Comparison of ENCODE assay signal across 8 cellular contexts in genomic region chr4:105709081-105709450, GRCh38. TPM values are rescaled to one million over a fixed set of nuclear protein-coding genes. Genes with fewer than 3 reads are reported as not detected.
DNase-seq lines count a peak whose midpoint lies in the region; ATAC-seq, FAIRE-seq and TF ChIP-seq lines count a peak whose summit lies in the region.

No MANE protein-coding gene starts in this region.

- no peaks in the 10 kb centered on the region; the same call in 1 of the 2 replicates for H3K4me1 ChIP-seq in Caco-2
- H3K4me1 ChIP-seq in SJSA1 (replicated peaks): peaks cover 12% of the 10 kb centered on the region; the same call in 1 of the 2 replicates
- 0 out of 7 replicates have a peak, but pooled peaks cover 0 to 2% (median under 1%) of the 10 kb centered on the region in 4 experiments for H3K4me1 ChIP-seq in H1 (replicated peaks in 1 of 4; ENCODE audit: control insufficient read depth in 3 of 4, insufficient read depth in 4 of 4, low read length in 3 of 4)
- peaks cover 4% of the 10 kb centered on the region for H3K4me1 ChIP-seq in mucosa of stomach (ENCODE audit: control insufficient read depth, insufficient read depth, low read length)

- H3K4me1 Mint-ChIP-seq in Caco-2 (ENCODE audit: low read depth, unreplicated experiment): peaks cover 17% of the 10 kb centered on the region

- DNase-seq in Caco-2 (peak in 1 of 2 experiments; percentile 38), SJSA1 (ENCODE audit: low read depth in 1 of 2, low spot score in 2 of 2) (peak in 1 of 2 experiments; percentile 39), H1 (ENCODE audit: low read depth in 1 of 2, low spot score in 2 of 2) (no peak), GM10248 (ENCODE audit: extremely low spot score) (no peak), DMS153 treated with DMSO at 0.1 percent for 48 hours (lab: John Stamatoyannopoulos, UW; ENCODE audit: unreplicated experiment) (no peak)

- POLR2A ChIA-PET in Caco-2 (lab: Charles Lee) (interaction anchor here (0.6 kb wide), 2 partner anchors 393 to 1538 kb away, joined by 4 read pairs; no protein-coding TSS in a partner anchor), H1 (lab: Charles Lee; ENCODE audit: partially characterized antibody) (interaction anchor here (0.7 to 1.2 kb wide), 3 partner anchors 9 to 57 kb away, joined by 3 to 5 read pairs (median 4); no protein-coding TSS in a partner anchor), GM10248 (lab: Yijun Ruan, JAX) (no interaction called here)

- 0 out of 2 replicates have a peak overlapping the region, but pooled peaks have one; percentile 6 for H3K18ac ChIP-seq in H1 (ENCODE audit: extremely low read depth, low read length)

- H3K36me3 ChIP-seq in Caco-2 (ENCODE audit: control insufficient read depth, insufficient read depth, low read length) (no peaks in the 10 kb centered on the region), SJSA1 (peaks cover 17% of the 10 kb centered on the region), H1 (ENCODE audit: control insufficient read depth in 2 of 4, insufficient read depth in 4 of 4, low read length in 3 of 4) (no peaks in the 10 kb centered on the region; a peak in 1 of 8 replicates), mucosa of stomach (ENCODE audit: control insufficient read depth, insufficient read depth, low read length) (no peaks in the 10 kb centered on the region)

- H4K20me1 ChIP-seq in H1 (replicated peaks in 1 of 2; ENCODE audit: control insufficient read depth in 1 of 2, insufficient read depth in 2 of 2, low read length in 2 of 2): peaks cover 0 to 6% of the 10 kb centered on the region in 2 experiments

- H3K27me3 Mint-ChIP-seq in Caco-2 (ENCODE audit: insufficient read depth, unreplicated experiment): no peaks in the 10 kb centered on the region

- no peak overlapping the region for H3K23ac ChIP-seq in H1 (ENCODE audit: insufficient read length)

- H2BK5ac ChIP-seq in H1 (ENCODE audit: low read depth, low read length): peak overlapping the region; percentile 89; the same call in 1 of the 2 replicates

- H3K79me1 ChIP-seq in H1 (ENCODE audit: low read depth, low read length): 0 out of 2 replicates have a peak, but pooled peaks cover 3% of the 10 kb centered on the region

- no peak overlapping the region for H2BK20ac ChIP-seq in H1 (ENCODE audit: low read length)

- H2BK15ac ChIP-seq in H1 (ENCODE audit: low read length): no peak overlapping the region

- no peak overlapping the region for H2BK120ac ChIP-seq in H1 (replicated peaks; ENCODE audit: low read depth, low read length)

- no peak overlapping the region for H4K5ac ChIP-seq in H1 (ENCODE audit: insufficient read length, low read depth, low read length)

- peak overlapping the region; percentile 92 for H3K27ac Mint-ChIP-seq in Caco-2 (ENCODE audit: unreplicated experiment)

- H2BK12ac ChIP-seq in H1 (ENCODE audit: low read depth, low read length): no peak overlapping the region

- peaks cover 6% of the 10 kb centered on the region for H3K36me3 Mint-ChIP-seq in Caco-2 (ENCODE audit: insufficient read depth, unreplicated experiment)

- peak overlapping the region; percentile 8 for H3K56ac ChIP-seq in H1 (replicated peaks; ENCODE audit: insufficient read length, low read depth, low read length)

- CTCF ChIA-PET in Caco-2 (lab: Charles Lee): interaction anchor here (0.5 to 1.0 kb wide), 3 partner anchors 123 to 235 kb away, joined by 3 to 5 read pairs (median 3); partner anchors contain the start of genes NPNT and PPA2
- CTCF ChIA-PET in H1 (lab: Charles Lee; ENCODE audit: partially characterized antibody): interaction anchor here (0.7 to 1.5 kb wide), 4 partner anchors 10 to 58 kb away, joined by 3 to 4 read pairs (median 4); no protein-coding TSS in a partner anchor
- CTCF ChIA-PET in GM10248 (lab: Yijun Ruan, JAX): interaction anchor here (1.2 to 4.3 kb wide), 3 partner anchors 26 to 189 kb away, joined by 3 to 20 read pairs (median 6); no protein-coding TSS in a partner anchor

- WGBS in H1 (ENCODE audit: extremely low coverage in 1 of 2, insufficient coverage in 1 of 2, insufficient read length in 1 of 2, insufficient replicate concordance in 2 of 2, low coverage in 1 of 2, low lambda C conversion rate in 2 of 2, missing lambda C conversion rate in 1 of 2), 2 experiments: 1% methylated on average over 9 of the region's 11 CpGs; no CpG with 5 or more reads in 1 of the 2 experiments

- H4K91ac ChIP-seq in H1 (replicated peaks; ENCODE audit: insufficient read length, low read length): no peak overlapping the region

- no peak; a peak in 1 of 3 replicates for TF ChIP-seq POLR2A in H1 (IDR thresholded peaks at IDR 0.05; ENCODE audit: control extremely low read depth in 1 of 2, low read depth in 2 of 2, low read length in 2 of 2)

- H2AFZ ChIP-seq in H1 (ENCODE audit: low read length): peak overlapping the region; percentile 72

- H3K4ac ChIP-seq in H1 (replicated peaks; ENCODE audit: insufficient read length, low read depth, low read length): peak overlapping the region; percentile 8

- no peak for FAIRE-seq in H1 (lab: Jason Lieb, UNC)

- H3K23me2 ChIP-seq in H1 (ENCODE audit: low read depth, low read length): peaks cover 2% of the 10 kb centered on the region

- H3K9me3 ChIP-seq in Caco-2 (no peaks in the 10 kb centered on the region), SJSA1 (replicated peaks) (no peaks in the 10 kb centered on the region), H1 (ENCODE audit: insufficient read depth in 2 of 2, low read depth in 1 of 2, low read length in 1 of 2) (no peaks in the 10 kb centered on the region), mucosa of stomach (ENCODE audit: control insufficient read depth, low read length) (no peaks in the 10 kb centered on the region)

- ATAC-seq in GM18907 (IDR thresholded peaks at IDR 0.05; ENCODE audit: unreplicated experiment) (peak; percentile 42), HG03097 (IDR thresholded peaks at IDR 0.05; ENCODE audit: low FRiP score, unreplicated experiment) (peak; percentile 33)

- H3K9ac ChIP-seq in H1 (replicated peaks in 1 of 4; ENCODE audit: extremely low read depth in 1 of 4, low read depth in 3 of 4, low read length in 3 of 4) (peak overlapping the region; percentile 89 to 93 (median 92)), mucosa of stomach (ENCODE audit: low read length) (peak overlapping the region; percentile 98)

- H3K9me3 Mint-ChIP-seq in Caco-2 (ENCODE audit: unreplicated experiment): no peaks in the 10 kb centered on the region

- intact Hi-C loops in Caco-2 (cut with micrococcal nuclease; ENCODE audit: unreplicated experiment): loop anchor here (2.0 kb wide), 3 partner anchors 114 to 492 kb away; no protein-coding TSS in a partner anchor

- no TSS peak for BruUV-seq in Caco-2 (replicated peaks; lab: Mats Ljungman, UMichigan)

- peak overlapping the region; percentile 54 for H3K4me3 ChIP-seq in Caco-2 (ENCODE audit: low read depth, low read length)
- peak overlapping the region; percentile 76 for H3K4me3 ChIP-seq in SJSA1
- H3K4me3 ChIP-seq in H1 (ENCODE audit: extremely low read depth in 1 of 4, insufficient read depth in 2 of 4, low read depth in 3 of 4, low read length in 4 of 4): peak overlapping the region; percentile 89 to 93 (median 92)
- peak overlapping the region; percentile 94 for H3K4me3 ChIP-seq in mucosa of stomach (ENCODE audit: low read length)

- peak overlapping the region; percentile 97; the same call in 1 of the 2 replicates for H4K8ac ChIP-seq in H1 (ENCODE audit: extremely low read depth, insufficient read depth, low read length)

- H3K27me3 ChIP-seq in Caco-2 (replicated peaks; ENCODE audit: control insufficient read depth, insufficient read depth, low read length) (no peaks in the 10 kb centered on the region), SJSA1 (replicated peaks) (no peaks in the 10 kb centered on the region), H1 (replicated peaks in 1 of 4; ENCODE audit: control insufficient read depth in 3 of 4, extremely low read depth in 1 of 4, insufficient read depth in 3 of 4, low read length in 3 of 4) (no peaks in the 10 kb centered on the region), mucosa of stomach (ENCODE audit: control insufficient read depth, insufficient read depth, low read length) (no peaks in the 10 kb centered on the region)

- TF ChIP-seq CTCF in Caco-2 (IDR thresholded peaks at IDR 0.05; ENCODE audit: insufficient read depth in 1 of 2, low read depth in 1 of 2, low read length in 1 of 2, severe bottlenecking in 1 of 2, unreplicated experiment in 1 of 2): no peak
- no peak for TF ChIP-seq CTCF in H1 (IDR thresholded peaks at IDR 0.05; ENCODE audit: control extremely low read depth in 1 of 3, insufficient read depth in 1 of 3, low read depth in 1 of 3, low read length in 3 of 3)
- TF ChIP-seq CTCF in GM10248 (IDR thresholded peaks at IDR 0.05; ENCODE audit: control extremely low read depth, extremely low read depth, low read depth, missing control alignments): no peak

- H3K27ac ChIP-seq in SJSA1: peak overlapping the region; percentile 81
- peak overlapping the region; percentile 94 for H3K27ac ChIP-seq in H1 (ENCODE audit: low read depth, low read length)

- TF ChIP-seq EP300 in H1 (IDR thresholded peaks at IDR 0.05; ENCODE audit: borderline replicate concordance in 1 of 2, low read depth in 2 of 2, low read length in 2 of 2): no peak

- H3K4me2 ChIP-seq in H1 (ENCODE audit: insufficient read depth in 1 of 2, low read depth in 2 of 2, low read length in 2 of 2): peak overlapping the region; percentile 70 to 78

- H2AK5ac ChIP-seq in H1 (ENCODE audit: low read depth, low read length): no peak overlapping the region

- H3K14ac ChIP-seq in H1 (ENCODE audit: insufficient read length): no peak overlapping the region

- peaks cover 0 to 52% of the 10 kb centered on the region in 2 experiments; a peak in 3 of 4 replicates for H3K79me2 ChIP-seq in H1 (ENCODE audit: control insufficient read depth in 1 of 2, insufficient read depth in 2 of 2, low read length in 2 of 2)

- H3K4me3 Mint-ChIP-seq in Caco-2 (ENCODE audit: unreplicated experiment): peak overlapping the region; percentile 89

- no peak for TF ChIP-seq RAD21 in H1 (IDR thresholded peaks at IDR 0.05 in 1 of 2, conservative IDR thresholded peaks at IDR 0.05 in 1 of 2; ENCODE audit: low read depth in 2 of 2, low read length in 2 of 2)

RNA-seq across cellular contexts. Expression of gene GSTCD, which starts 0.5 kb away (rescaled TPM):
- 20.5 and 21.3 TPM in 2 replicates for total RNA-seq in Caco-2 (2022)
- total RNA-seq in SJSA1 (2014; rRNA removed; shearing (Covaris generic)): 21.5 and 25.7 TPM in 2 replicates
- total RNA-seq in H1 (2021; fragmentation: NEBNext Ultra II Directional; extraction: Animal tissue kit (Norgen Biotek cat#: 25700)): 22.0 and 24.6 TPM in 2 replicates
- polyA plus RNA-seq in H1 (2011; rRNA removed): 7.2 and 8.5 TPM in 2 replicates
- polyA plus RNA-seq in H1 (2011; cell fraction: cytosol; rRNA removed): 13.5 TPM
- polyA plus RNA-seq in H1 (2011; cell fraction: nucleus; rRNA removed): 9.8 TPM
- polyA plus RNA-seq in H1 (2012, experiment 1 of 2): 9.1 to 19.2 TPM (median 12.6 TPM) in 4 replicates
- 1.7 TPM for polyA plus RNA-seq in H1 (2012, experiment 2 of 2)
- polyA plus RNA-seq in H1 (2013, experiment 1 of 2): 13.2 TPM
- 12.5 TPM for polyA plus RNA-seq in H1 (2013, experiment 2 of 2)
- 28.5 and 37.2 TPM in 2 replicates for polyA minus RNA-seq in H1 (2011; rRNA and poly(A)+ RNA removed)
- polyA minus RNA-seq in H1 (2011; cell fraction: cytosol; rRNA and poly(A)+ RNA removed): 18.2 TPM
- 58.3 TPM for polyA minus RNA-seq in H1 (2011; cell fraction: nucleus; rRNA and poly(A)+ RNA removed)

RNA-seq across cellular contexts. Expression of gene INTS12, which starts 0.6 kb away (rescaled TPM):
- 16.1 and 19.2 TPM in 2 replicates for total RNA-seq in Caco-2 (2022)
- 20.5 and 24.2 TPM in 2 replicates for total RNA-seq in SJSA1 (2014; rRNA removed; shearing (Covaris generic))
- total RNA-seq in H1 (2021; fragmentation: NEBNext Ultra II Directional; extraction: Animal tissue kit (Norgen Biotek cat#: 25700)): 13.8 and 14.1 TPM in 2 replicates
- 8.3 and 12.3 TPM in 2 replicates for polyA plus RNA-seq in H1 (2011; rRNA removed)
- polyA plus RNA-seq in H1 (2011; cell fraction: cytosol; rRNA removed): 14.5 TPM
- 9.3 TPM for polyA plus RNA-seq in H1 (2011; cell fraction: nucleus; rRNA removed)
- polyA plus RNA-seq in H1 (2012, experiment 1 of 2): 11.1 to 15.4 TPM (median 11.9 TPM) in 4 replicates
- polyA plus RNA-seq in H1 (2012, experiment 2 of 2): 1.4 TPM
- 16.1 TPM for polyA plus RNA-seq in H1 (2013, experiment 1 of 2)
- 14.7 TPM for polyA plus RNA-seq in H1 (2013, experiment 2 of 2)
- polyA minus RNA-seq in H1 (2011; rRNA and poly(A)+ RNA removed): 16.4 and 20.5 TPM in 2 replicates
- polyA minus RNA-seq in H1 (2011; cell fraction: cytosol; rRNA and poly(A)+ RNA removed): 5.7 TPM
- 32.5 TPM for polyA minus RNA-seq in H1 (2011; cell fraction: nucleus; rRNA and poly(A)+ RNA removed)
